Comparison of ENCODE assay signal across 1 cellular context in genomic region chr19:5632657-5633056, GRCh38.
TF ChIP-seq lines count a peak whose summit lies in the region.

No MANE protein-coding gene starts in this region.

TF ChIP-seq in GM23338, 12 proteins besides CTCF, POLR2A, EP300 and RAD21:
- TF ChIP-seq, protein P1, sequence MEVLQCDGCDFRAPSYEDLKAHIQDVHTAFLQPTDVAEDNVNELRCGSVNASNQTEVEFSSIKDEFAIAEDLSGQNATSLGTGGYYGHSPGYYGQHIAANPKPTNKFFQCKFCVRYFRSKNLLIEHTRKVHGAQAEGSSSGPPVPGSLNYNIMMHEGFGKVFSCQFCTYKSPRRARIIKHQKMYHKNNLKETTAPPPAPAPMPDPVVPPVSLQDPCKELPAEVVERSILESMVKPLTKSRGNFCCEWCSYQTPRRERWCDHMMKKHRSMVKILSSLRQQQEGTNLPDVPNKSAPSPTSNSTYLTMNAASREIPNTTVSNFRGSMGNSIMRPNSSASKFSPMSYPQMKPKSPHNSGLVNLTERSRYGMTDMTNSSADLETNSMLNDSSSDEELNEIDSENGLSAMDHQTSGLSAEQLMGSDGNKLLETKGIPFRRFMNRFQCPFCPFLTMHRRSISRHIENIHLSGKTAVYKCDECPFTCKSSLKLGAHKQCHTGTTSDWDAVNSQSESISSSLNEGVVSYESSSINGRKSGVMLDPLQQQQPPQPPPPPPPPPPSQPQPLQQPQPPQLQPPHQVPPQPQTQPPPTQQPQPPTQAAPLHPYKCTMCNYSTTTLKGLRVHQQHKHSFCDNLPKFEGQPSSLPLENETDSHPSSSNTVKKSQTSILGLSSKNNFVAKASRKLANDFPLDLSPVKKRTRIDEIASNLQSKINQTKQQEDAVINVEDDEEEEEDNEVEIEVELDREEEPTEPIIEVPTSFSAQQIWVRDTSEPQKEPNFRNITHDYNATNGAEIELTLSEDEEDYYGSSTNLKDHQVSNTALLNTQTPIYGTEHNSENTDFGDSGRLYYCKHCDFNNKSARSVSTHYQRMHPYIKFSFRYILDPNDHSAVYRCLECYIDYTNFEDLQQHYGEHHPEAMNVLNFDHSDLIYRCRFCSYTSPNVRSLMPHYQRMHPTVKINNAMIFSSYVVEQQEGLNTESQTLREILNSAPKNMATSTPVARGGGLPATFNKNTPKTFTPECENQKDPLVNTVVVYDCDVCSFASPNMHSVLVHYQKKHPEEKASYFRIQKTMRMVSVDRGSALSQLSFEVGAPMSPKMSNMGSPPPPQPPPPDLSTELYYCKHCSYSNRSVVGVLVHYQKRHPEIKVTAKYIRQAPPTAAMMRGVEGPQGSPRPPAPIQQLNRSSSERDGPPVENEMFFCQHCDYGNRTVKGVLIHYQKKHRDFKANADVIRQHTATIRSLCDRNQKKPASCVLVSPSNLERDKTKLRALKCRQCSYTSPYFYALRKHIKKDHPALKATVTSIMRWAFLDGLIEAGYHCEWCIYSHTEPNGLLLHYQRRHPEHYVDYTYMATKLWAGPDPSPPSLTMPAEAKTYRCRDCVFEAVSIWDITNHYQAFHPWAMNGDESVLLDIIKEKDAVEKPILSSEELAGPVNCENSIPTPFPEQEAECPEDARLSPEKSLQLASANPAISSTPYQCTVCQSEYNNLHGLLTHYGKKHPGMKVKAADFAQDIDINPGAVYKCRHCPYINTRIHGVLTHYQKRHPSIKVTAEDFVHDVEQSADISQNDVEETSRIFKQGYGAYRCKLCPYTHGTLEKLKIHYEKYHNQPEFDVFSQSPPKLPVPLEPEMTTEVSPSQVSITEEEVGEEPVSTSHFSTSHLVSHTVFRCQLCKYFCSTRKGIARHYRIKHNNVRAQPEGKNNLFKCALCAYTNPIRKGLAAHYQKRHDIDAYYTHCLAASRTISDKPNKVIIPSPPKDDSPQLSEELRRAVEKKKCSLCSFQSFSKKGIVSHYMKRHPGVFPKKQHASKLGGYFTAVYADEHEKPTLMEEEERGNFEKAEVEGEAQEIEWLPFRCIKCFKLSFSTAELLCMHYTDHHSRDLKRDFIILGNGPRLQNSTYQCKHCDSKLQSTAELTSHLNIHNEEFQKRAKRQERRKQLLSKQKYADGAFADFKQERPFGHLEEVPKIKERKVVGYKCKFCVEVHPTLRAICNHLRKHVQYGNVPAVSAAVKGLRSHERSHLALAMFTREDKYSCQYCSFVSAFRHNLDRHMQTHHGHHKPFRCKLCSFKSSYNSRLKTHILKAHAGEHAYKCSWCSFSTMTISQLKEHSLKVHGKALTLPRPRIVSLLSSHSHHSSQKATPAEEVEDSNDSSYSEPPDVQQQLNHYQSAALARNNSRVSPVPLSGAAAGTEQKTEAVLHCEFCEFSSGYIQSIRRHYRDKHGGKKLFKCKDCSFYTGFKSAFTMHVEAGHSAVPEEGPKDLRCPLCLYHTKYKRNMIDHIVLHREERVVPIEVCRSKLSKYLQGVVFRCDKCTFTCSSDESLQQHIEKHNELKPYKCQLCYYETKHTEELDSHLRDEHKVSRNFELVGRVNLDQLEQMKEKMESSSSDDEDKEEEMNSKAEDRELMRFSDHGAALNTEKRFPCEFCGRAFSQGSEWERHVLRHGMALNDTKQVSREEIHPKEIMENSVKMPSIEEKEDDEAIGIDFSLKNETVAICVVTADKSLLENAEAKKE (CRISPR knock-in tag; IDR thresholded peaks at IDR 0.05), result no peak
- TF ChIP-seq ZNF331 (CRISPR knock-in tag; IDR thresholded peaks at IDR 0.05; ENCODE audit: low read depth) (no peak), ZNF114 (CRISPR knock-in tag; IDR thresholded peaks at IDR 0.05) (no peak), ETS1 (IDR thresholded peaks at IDR 0.05) (no peak), EZH2 (IDR thresholded peaks at IDR 0.05; ENCODE audit: low read depth, unreplicated experiment) (no peak), JUNB (IDR thresholded peaks at IDR 0.05; ENCODE audit: unreplicated experiment) (no peak)
